In the genomic region with DNA sequence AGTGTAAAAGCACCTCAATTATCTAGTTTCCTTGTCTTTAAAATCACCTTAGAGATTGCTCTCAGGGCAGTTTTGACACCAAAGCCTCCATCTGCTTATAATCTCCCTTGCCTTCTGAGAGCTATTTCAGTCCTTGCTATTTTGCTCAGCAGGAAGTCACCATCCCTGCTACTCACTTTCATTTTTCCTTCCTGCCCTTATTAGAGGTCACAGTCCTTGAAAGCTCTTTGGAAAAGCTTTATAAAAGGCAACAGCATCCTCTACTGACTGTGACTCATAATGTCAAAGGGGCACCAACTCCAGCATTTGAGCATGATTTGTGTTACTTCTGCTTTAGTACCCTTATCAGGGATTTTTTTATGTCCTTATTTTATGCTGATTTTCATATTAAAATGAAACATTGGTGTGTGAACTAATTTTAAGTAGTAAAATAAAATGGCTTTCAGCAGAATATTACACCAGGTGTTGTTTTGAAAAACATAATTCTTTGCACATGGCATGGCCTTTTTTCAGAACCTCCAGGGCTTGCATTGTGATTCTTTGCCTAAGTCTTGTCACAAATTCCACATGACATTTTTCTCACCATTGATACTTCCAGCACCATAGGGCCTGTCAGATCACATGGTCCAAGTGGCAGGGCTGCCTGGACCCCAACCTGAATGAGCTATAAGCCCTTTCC, we compare ENCODE assay signal across 8 cellular contexts.
DNase-seq lines count a peak whose midpoint lies in the region; ATAC-seq, FAIRE-seq and TF ChIP-seq lines count a peak whose summit lies in the region.

No MANE protein-coding gene starts in this region.

- H3K9me3 ChIP-seq in RWPE2 (ENCODE audit: severe bottlenecking), result no peaks in the 10 kb centered on the region
- no peaks in the 10 kb centered on the region for H3K9me3 ChIP-seq in gastroesophageal sphincter
- no peaks in the 10 kb centered on the region for H3K9me3 ChIP-seq in gastrocnemius medialis

- no peak for FAIRE-seq in frontal cortex (lab: Jason Lieb, UNC)

- peaks cover 23% of the 10 kb centered on the region for H3K4me1 ChIP-seq in RWPE2 (ENCODE audit: insufficient read depth, poor library complexity, severe bottlenecking)
- H3K4me1 ChIP-seq in gastroesophageal sphincter, result peaks cover 0 to 19% (median 0%) of the 10 kb centered on the region in 3 donors
- peaks cover 5 to 12% of the 10 kb centered on the region in 2 donors for H3K4me1 ChIP-seq in gastrocnemius medialis

- in situ Hi-C loops in gastrocnemius medialis (cut with MboI; ENCODE audit: low sequenced_read_pairs in 4 of 4), result loop anchor here in 1 of 4 donors (25.0 kb wide), 1 partner anchor 852 kb away; no protein-coding TSS in a partner anchor

- intact Hi-C loops in gastrocnemius medialis (cut with DNase I; ENCODE audit: low total_unique reads), result loop anchor here (5.0 kb wide), 1 partner anchor 752 kb away; the partner anchor contains the start of gene PRICKLE1

- H3K27me3 ChIP-seq in RWPE2 (ENCODE audit: insufficient read depth, poor library complexity, severe bottlenecking), result no peaks in the 10 kb centered on the region
- no peaks in the 10 kb centered on the region for H3K27me3 ChIP-seq in gastroesophageal sphincter
- no peaks in the 10 kb centered on the region for H3K27me3 ChIP-seq in gastrocnemius medialis

- TF ChIP-seq EP300 in gastroesophageal sphincter (IDR thresholded peaks at IDR 0.05), result no peak

- no peak for TF ChIP-seq POLR2A in gastroesophageal sphincter (IDR thresholded peaks at IDR 0.05)
- no peak for TF ChIP-seq POLR2A in gastrocnemius medialis (IDR thresholded peaks at IDR 0.05)

- ATAC-seq in GM21717 (IDR thresholded peaks at IDR 0.05; ENCODE audit: unreplicated experiment), result peak; percentile 72
- ATAC-seq in RWPE2 (ENCODE audit: low read depth), result peak; percentile 83
- ATAC-seq in gastroesophageal sphincter, result peak; percentile 83
- peak; percentile 69 to 78 for ATAC-seq in gastrocnemius medialis

- DNase-seq in ELF-1 (ENCODE audit: low read depth, low spot score) (peak; percentile 37), HS-5 (ENCODE audit: low read depth) (peak; percentile 38), RWPE2 (ENCODE audit: low spot score) (no peak), gastrocnemius medialis (no peak), frontal cortex (ENCODE audit: low spot score in 2 of 2) (no peak)
- DNase-seq in activated CD4-positive, alpha-beta T cell treated with anti-CD3 and anti-CD28 coated beads, Interleukin-2, amount 50 U/mL, for 4 hours, result no peak

- H3K27ac ChIP-seq in RWPE2 (ENCODE audit: poor library complexity, severe bottlenecking) (peak overlapping the region; percentile 58), gastroesophageal sphincter (peak overlapping the region; percentile 19 to 71 (median 52)), gastrocnemius medialis (no peak overlapping the region)

- H3K36me3 ChIP-seq in RWPE2 (ENCODE audit: low read depth), result no peaks in the 10 kb centered on the region
- no peaks in the 10 kb centered on the region for H3K36me3 ChIP-seq in gastroesophageal sphincter
- no peaks in the 10 kb centered on the region for H3K36me3 ChIP-seq in gastrocnemius medialis

- TF ChIP-seq CTCF in RWPE2 (IDR thresholded peaks at IDR 0.05; ENCODE audit: poor library complexity, severe bottlenecking), result peak; percentile 93
- peak; percentile 37 to 82 (median 70) for TF ChIP-seq CTCF in gastroesophageal sphincter (IDR thresholded peaks at IDR 0.05)
- peak in 1 of 5 experiments; percentile 29 for TF ChIP-seq CTCF in gastrocnemius medialis (IDR thresholded peaks at IDR 0.05 in 4 of 5, conservative IDR thresholded peaks at IDR 0.05 in 1 of 5)

- H3K4me3 ChIP-seq in RWPE2 (ENCODE audit: severe bottlenecking), result no peak overlapping the region
- no peak overlapping the region for H3K4me3 ChIP-seq in gastroesophageal sphincter
- H3K4me3 ChIP-seq in gastrocnemius medialis, result no peak overlapping the region

Comparison
In these comparisons a context has a peak if more than half of its experiments do, and no peak if none do; other contexts are left out.
1. DNase-seq: peak in ELF-1 (single experiment) and HS-5 (single experiment); none in RWPE2 (single experiment), gastrocnemius medialis (0 of 2), activated CD4-positive, alpha-beta T cell treated with anti-CD3 and anti-CD28 coated beads, Interleukin-2, amount 50 U/mL, for 4 hours (0 of 2) and frontal cortex (0 of 2).
2. H3K27ac ChIP-seq: peak in RWPE2 (single experiment) and gastroesophageal sphincter (4 of 4); none in gastrocnemius medialis (0 of 4).
3. Peak in every context shown above with its lines, with median percentiles within 50 percentile points of each other: ATAC-seq.